23 cellular contexts compared by ENCODE assay signal in genomic region chr2:194105358-194105757, GRCh38.
DNase-seq lines count a peak whose midpoint lies in the region; ATAC-seq and TF ChIP-seq lines count a peak whose summit lies in the region.
"Had no signal": no experiment of that assay in that cellular context is flagged by ENCODE, and none has a peak within 500 bp of the region (broad histone marks: within the 10 kb centered on the region; RNA-seq: fewer than 3 reads in every experiment).

No MANE protein-coding gene starts in this region.

- no peaks in the 10 kb centered on the region for H3K36me3 Mint-ChIP-seq in progenitor cell of endocrine pancreas (ENCODE audit: insufficient read depth)
- H3K36me3 Mint-ChIP-seq: natural killer cell treated with Interleukin-12 subunit alpha and Interleukin-12 subunit beta and Interleukin-15 and Interleukin-18, amount 100 ng/mL, for 72 hours; T-cell had no signal

- no peaks in the 10 kb centered on the region for H3K4me1 Mint-ChIP-seq in progenitor cell of endocrine pancreas (ENCODE audit: low read depth)
- H3K4me1 Mint-ChIP-seq: activated CD4-positive, alpha-beta T cell treated with anti-CD3 and anti-CD28 coated beads, Interleukin-2, amount 10 ng/mL, durations not matched to agents 7 days and 5 days; T-cell had no signal

- H3K4me3 Mint-ChIP-seq in progenitor cell of endocrine pancreas (ENCODE audit: low read depth): no peak overlapping the region
- H3K4me3 Mint-ChIP-seq: activated CD4-positive, alpha-beta T cell treated with anti-CD3 and anti-CD28 coated beads, Interleukin-2, amount 10 ng/mL, durations not matched to agents 7 days and 5 days; natural killer cell treated with Interleukin-12 subunit alpha and Interleukin-12 subunit beta and Interleukin-15 and Interleukin-18, amount 100 ng/mL, for 72 hours; T-cell had no signal

- no peak overlapping the region for H3K27ac Mint-ChIP-seq in progenitor cell of endocrine pancreas
- H3K27ac Mint-ChIP-seq: activated CD4-positive, alpha-beta T cell treated with anti-CD3 and anti-CD28 coated beads, Interleukin-2, amount 10 ng/mL, durations not matched to agents 7 days and 5 days; natural killer cell treated with Interleukin-12 subunit alpha and Interleukin-12 subunit beta and Interleukin-15 and Interleukin-18, amount 100 ng/mL, for 72 hours; T-cell had no signal

- TF ChIP-seq CTCF in progenitor cell of endocrine pancreas (IDR thresholded peaks at IDR 0.05; ENCODE audit: unreplicated experiment) (no peak), gastroesophageal sphincter (IDR thresholded peaks at IDR 0.05) (no peak)

- WGBS in gastroesophageal sphincter (ENCODE audit: low coverage in 1 of 2), 2 donors: 71 to 100% methylated on average over 1 of the region's 1 CpG

- H3K27ac ChIP-seq in gastroesophageal sphincter: no peak overlapping the region
- H3K27ac ChIP-seq: BLaER1, gastrocnemius medialis had no signal

- H3K27me3 ChIP-seq in gastroesophageal sphincter: no peaks in the 10 kb centered on the region
- H3K27me3 ChIP-seq: BLaER1, gastrocnemius medialis had no signal

- H3K4me3 ChIP-seq in gastroesophageal sphincter: no peak overlapping the region
- H3K4me3 ChIP-seq: BLaER1, gastrocnemius medialis had no signal

- no peaks in the 10 kb centered on the region for H3K27me3 Mint-ChIP-seq in progenitor cell of endocrine pancreas
- H3K27me3 Mint-ChIP-seq: activated CD4-positive, alpha-beta T cell treated with anti-CD3 and anti-CD28 coated beads, Interleukin-2, amount 10 ng/mL, durations not matched to agents 7 days and 5 days; natural killer cell treated with Interleukin-12 subunit alpha and Interleukin-12 subunit beta and Interleukin-15 and Interleukin-18, amount 100 ng/mL, for 72 hours; T-cell had no signal

- no peaks in the 10 kb centered on the region for H3K9me3 Mint-ChIP-seq in progenitor cell of endocrine pancreas (ENCODE audit: low read depth)
- H3K9me3 Mint-ChIP-seq: activated CD4-positive, alpha-beta T cell treated with anti-CD3 and anti-CD28 coated beads, Interleukin-2, amount 10 ng/mL, durations not matched to agents 7 days and 5 days; T-cell had no signal

- no peak for DNase-seq in progenitor cell of endocrine pancreas (ENCODE audit: low spot score, unreplicated experiment)
- no peak for DNase-seq in activated T-cell treated with anti-CD3 and anti-CD28 coated beads, Interleukin-2, amount 50 U/mL, for 1 hour
- DNase-seq: activated CD4-positive, alpha-beta T cell treated with anti-CD3 and anti-CD28 coated beads, Interleukin-2, amount 10 ng/mL, durations not matched to agents 7 days and 5 days; activated naive CD4-positive, alpha-beta T cell; amygdala; central memory CD4-positive, alpha-beta T cell; DMS 273 treated with DMSO at 0.1 percent for 48 hours; erythroblast; gastrocnemius medialis; GDM1; mesendoderm; NCI-H146; NCI-H226; NK-92 treated with Interleukin-12 subunit alpha and Interleukin-12 subunit beta, amount 100 ng/mL, for 24 hours; T-cell had no signal

- no peaks in the 10 kb centered on the region for H3K4me1 ChIP-seq in gastroesophageal sphincter
- H3K4me1 ChIP-seq: BLaER1, gastrocnemius medialis had no signal

- no peak for TF ChIP-seq POLR2A in gastroesophageal sphincter (IDR thresholded peaks at IDR 0.05)

- TF ChIP-seq EP300 in gastroesophageal sphincter (IDR thresholded peaks at IDR 0.05): no peak

- H3K9me3 ChIP-seq in gastroesophageal sphincter: no peaks in the 10 kb centered on the region
- H3K9me3 ChIP-seq: BLaER1, gastrocnemius medialis had no signal

- peak; percentile 39 for ATAC-seq in GM18909 (IDR thresholded peaks at IDR 0.05; ENCODE audit: poor library complexity, unreplicated experiment)
- peak; percentile 51 for ATAC-seq in GM21717 (IDR thresholded peaks at IDR 0.05; ENCODE audit: unreplicated experiment)
- ATAC-seq in HG03342 (IDR thresholded peaks at IDR 0.05; ENCODE audit: unreplicated experiment): peak; percentile 36
- ATAC-seq in HG03108 (IDR thresholded peaks at IDR 0.05; ENCODE audit: unreplicated experiment): no peak
- ATAC-seq in gastroesophageal sphincter: no peak
- ATAC-seq: gastrocnemius medialis; HepG2; natural killer cell treated with Interleukin-12 subunit alpha and Interleukin-12 subunit beta and Interleukin-15 and Interleukin-18, amount 100 ng/mL, for 72 hours; T-cell had no signal

- H3K36me3 ChIP-seq in gastroesophageal sphincter: no peaks in the 10 kb centered on the region
- H3K36me3 ChIP-seq: BLaER1, gastrocnemius medialis had no signal

Comparison
In these comparisons a context has a peak if more than half of its experiments do, and no peak if none do; other contexts are left out.
1. ATAC-seq: peak in GM18909 (single experiment), GM21717 (single experiment) and HG03342 (single experiment); none in HG03108 (single experiment) and gastroesophageal sphincter (single experiment).